Comparison of ENCODE assay signal across 21 cellular contexts in the genomic region with DNA sequence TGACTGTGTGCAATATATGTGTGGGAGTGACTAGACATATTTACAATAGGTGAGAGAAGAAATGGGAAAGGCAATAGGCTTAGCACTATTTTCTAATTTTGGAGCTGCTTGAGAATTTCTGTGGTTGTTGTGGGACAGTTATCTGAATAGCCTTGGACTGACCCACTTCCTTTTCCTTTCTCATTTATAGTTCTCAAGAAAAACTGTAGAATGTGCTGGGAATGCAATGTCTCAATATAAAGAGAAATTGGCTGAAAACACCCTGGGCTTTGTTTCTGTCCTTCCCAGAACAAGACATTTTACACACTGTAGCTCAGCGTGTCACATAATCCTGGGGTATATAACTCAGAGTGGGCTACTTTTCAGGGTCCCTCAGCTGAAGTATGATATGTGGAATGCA.
"Had no signal": no experiment of that assay in that cellular context is flagged by ENCODE, and none has a peak within 500 bp of the region (broad histone marks: within the 10 kb centered on the region; RNA-seq: fewer than 3 reads in every experiment).

No MANE protein-coding gene starts in this region.

- H3K36me3 ChIP-seq: adrenal gland, breast epithelium, colonic mucosa, spleen, upper lobe of right lung had no signal

- H3K4me3 Mint-ChIP-seq: activated CD4-positive, alpha-beta T cell treated with anti-CD3 and anti-CD28 coated beads, Interleukin-2, amount 10 ng/mL, durations not matched to agents 7 days and 5 days; activated T-helper 17 cell treated with anti-CD3 and anti-CD28 coated beads, Interleukin-2, amount 50 U/mL, for 72 hours; natural killer cell; stimulated activated naive B cell treated with anti-CD40 and anti-IgM and Interleukin-4, amounts not matched to agents 10 μg/mL and 1 μg/mL and 100 μg/mL, for 72 hours; T-helper 17 cell had no signal

- H3K4me1 Mint-ChIP-seq: activated CD4-positive, alpha-beta T cell treated with anti-CD3 and anti-CD28 coated beads, Interleukin-2, amount 10 ng/mL, durations not matched to agents 7 days and 5 days; activated T-helper 17 cell treated with anti-CD3 and anti-CD28 coated beads, Interleukin-2, amount 50 U/mL, for 72 hours; natural killer cell; stimulated activated naive B cell treated with anti-CD40 and anti-IgM and Interleukin-4, amounts not matched to agents 10 μg/mL and 1 μg/mL and 100 μg/mL, for 72 hours; T-helper 17 cell had no signal

- H3K27ac Mint-ChIP-seq: activated CD4-positive, alpha-beta T cell treated with anti-CD3 and anti-CD28 coated beads, Interleukin-2, amount 10 ng/mL, durations not matched to agents 7 days and 5 days; activated T-helper 17 cell treated with anti-CD3 and anti-CD28 coated beads, Interleukin-2, amount 50 U/mL, for 72 hours; natural killer cell; progenitor cell of endocrine pancreas; stimulated activated naive B cell treated with anti-CD40 and anti-IgM and Interleukin-4, amounts not matched to agents 10 μg/mL and 1 μg/mL and 100 μg/mL, for 72 hours; T-helper 17 cell had no signal

- H3K9me3 ChIP-seq: adrenal gland, breast epithelium, colonic mucosa, mucosa of descending colon, spleen, upper lobe of right lung had no signal

- H3K27me3 ChIP-seq: adrenal gland, breast epithelium, colonic mucosa, spleen, upper lobe of right lung had no signal

- H3K36me3 Mint-ChIP-seq: natural killer cell; stimulated activated naive B cell treated with anti-CD40 and anti-IgM and Interleukin-4, amounts not matched to agents 10 μg/mL and 1 μg/mL and 100 μg/mL, for 72 hours had no signal

- H3K9me3 Mint-ChIP-seq: activated CD4-positive, alpha-beta T cell treated with anti-CD3 and anti-CD28 coated beads, Interleukin-2, amount 10 ng/mL, durations not matched to agents 7 days and 5 days; activated T-helper 17 cell treated with anti-CD3 and anti-CD28 coated beads, Interleukin-2, amount 50 U/mL, for 72 hours; natural killer cell had no signal

- H3K4me3 ChIP-seq: adrenal gland, breast epithelium, colonic mucosa, mucosa of descending colon, spleen, upper lobe of right lung had no signal

- H3K27ac ChIP-seq: adrenal gland, breast epithelium, colonic mucosa, epithelial cell of prostate, spleen, upper lobe of right lung had no signal

- DNase-seq: activated CD4-positive, alpha-beta T cell treated with anti-CD3 and anti-CD28 coated beads, Interleukin-2, amount 10 ng/mL, durations not matched to agents 7 days and 5 days; activated CD4-positive, CD25-positive, alpha-beta regulatory T cell; activated CD8-positive, alpha-beta memory T cell treated with anti-CD3 and anti-CD28 coated beads for 24 hours; activated naive CD4-positive, alpha-beta T cell treated with anti-CD3 and anti-CD28 coated beads, Interleukin-2, amount 50 U/mL, for 16 hours; activated T-cell treated with anti-CD3 and anti-CD28 coated beads for 4 hours; adrenal gland; colonic mucosa; effector CD8-positive, alpha-beta T cell; mammary epithelial cell; mucosa of descending colon; natural killer cell; right cardiac atrium; spleen; stimulated activated CD4-positive, alpha-beta T cell treated with anti-CD3 and anti-CD28 coated beads, Interleukin-1b, Interleukin-23, amount 100 ng/mL, for 48 hours; stimulated activated naive B cell treated with anti-CD40 and anti-IgM and Interleukin-4, amounts not matched to agents 10 μg/mL and 1 μg/mL and 100 μg/mL, for 72 hours; T-helper 17 cell; upper lobe of right lung had no signal

- H3K4me1 ChIP-seq: breast epithelium, colonic mucosa, spleen, upper lobe of right lung had no signal
